3 cellular contexts compared by ENCODE assay signal in the genomic region with DNA sequence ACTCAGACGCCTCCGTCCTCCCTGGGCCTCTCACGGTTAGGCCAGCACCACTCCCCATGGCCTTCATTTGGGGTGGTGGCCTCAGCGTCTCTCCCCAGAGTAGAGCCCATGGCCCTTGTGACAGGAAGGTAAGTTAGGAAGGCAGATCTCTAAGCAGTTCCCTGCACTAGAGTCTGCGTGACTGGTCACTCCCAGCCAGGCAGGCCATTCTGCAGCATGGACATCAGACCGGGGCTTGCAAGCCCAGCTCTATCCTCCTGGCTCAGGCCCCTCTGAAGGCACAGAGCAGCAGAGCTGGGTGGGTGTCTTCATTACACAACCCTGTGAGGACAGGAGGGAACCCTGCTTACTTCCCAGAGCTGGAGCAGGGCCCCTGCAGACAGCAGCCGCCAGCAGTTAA.
TF ChIP-seq lines count a peak whose summit lies in the region.

No MANE protein-coding gene starts in this region.

TF ChIP-seq in GM23338, 12 proteins besides CTCF, POLR2A, EP300 and RAD21:
- TF ChIP-seq, protein P1, sequence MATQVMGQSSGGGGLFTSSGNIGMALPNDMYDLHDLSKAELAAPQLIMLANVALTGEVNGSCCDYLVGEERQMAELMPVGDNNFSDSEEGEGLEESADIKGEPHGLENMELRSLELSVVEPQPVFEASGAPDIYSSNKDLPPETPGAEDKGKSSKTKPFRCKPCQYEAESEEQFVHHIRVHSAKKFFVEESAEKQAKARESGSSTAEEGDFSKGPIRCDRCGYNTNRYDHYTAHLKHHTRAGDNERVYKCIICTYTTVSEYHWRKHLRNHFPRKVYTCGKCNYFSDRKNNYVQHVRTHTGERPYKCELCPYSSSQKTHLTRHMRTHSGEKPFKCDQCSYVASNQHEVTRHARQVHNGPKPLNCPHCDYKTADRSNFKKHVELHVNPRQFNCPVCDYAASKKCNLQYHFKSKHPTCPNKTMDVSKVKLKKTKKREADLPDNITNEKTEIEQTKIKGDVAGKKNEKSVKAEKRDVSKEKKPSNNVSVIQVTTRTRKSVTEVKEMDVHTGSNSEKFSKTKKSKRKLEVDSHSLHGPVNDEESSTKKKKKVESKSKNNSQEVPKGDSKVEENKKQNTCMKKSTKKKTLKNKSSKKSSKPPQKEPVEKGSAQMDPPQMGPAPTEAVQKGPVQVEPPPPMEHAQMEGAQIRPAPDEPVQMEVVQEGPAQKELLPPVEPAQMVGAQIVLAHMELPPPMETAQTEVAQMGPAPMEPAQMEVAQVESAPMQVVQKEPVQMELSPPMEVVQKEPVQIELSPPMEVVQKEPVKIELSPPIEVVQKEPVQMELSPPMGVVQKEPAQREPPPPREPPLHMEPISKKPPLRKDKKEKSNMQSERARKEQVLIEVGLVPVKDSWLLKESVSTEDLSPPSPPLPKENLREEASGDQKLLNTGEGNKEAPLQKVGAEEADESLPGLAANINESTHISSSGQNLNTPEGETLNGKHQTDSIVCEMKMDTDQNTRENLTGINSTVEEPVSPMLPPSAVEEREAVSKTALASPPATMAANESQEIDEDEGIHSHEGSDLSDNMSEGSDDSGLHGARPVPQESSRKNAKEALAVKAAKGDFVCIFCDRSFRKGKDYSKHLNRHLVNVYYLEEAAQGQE (IDR thresholded peaks at IDR 0.05; ENCODE audit: unreplicated experiment): no peak
- TF ChIP-seq ZNF331 (CRISPR knock-in tag; IDR thresholded peaks at IDR 0.05; ENCODE audit: low read depth): no peak
- no peak for TF ChIP-seq JUNB (IDR thresholded peaks at IDR 0.05; ENCODE audit: unreplicated experiment)
- no peak for TF ChIP-seq ZNF114 (CRISPR knock-in tag; IDR thresholded peaks at IDR 0.05)
- TF ChIP-seq EZH2 (IDR thresholded peaks at IDR 0.05; ENCODE audit: low read depth, unreplicated experiment): no peak
- no peak for TF ChIP-seq POLR2AphosphoS5 (IDR thresholded peaks at IDR 0.05; ENCODE audit: low read depth)

TF ChIP-seq in K562, 482 proteins besides CTCF, POLR2A, EP300 and RAD21:
- TF ChIP-seq, protein P2, sequence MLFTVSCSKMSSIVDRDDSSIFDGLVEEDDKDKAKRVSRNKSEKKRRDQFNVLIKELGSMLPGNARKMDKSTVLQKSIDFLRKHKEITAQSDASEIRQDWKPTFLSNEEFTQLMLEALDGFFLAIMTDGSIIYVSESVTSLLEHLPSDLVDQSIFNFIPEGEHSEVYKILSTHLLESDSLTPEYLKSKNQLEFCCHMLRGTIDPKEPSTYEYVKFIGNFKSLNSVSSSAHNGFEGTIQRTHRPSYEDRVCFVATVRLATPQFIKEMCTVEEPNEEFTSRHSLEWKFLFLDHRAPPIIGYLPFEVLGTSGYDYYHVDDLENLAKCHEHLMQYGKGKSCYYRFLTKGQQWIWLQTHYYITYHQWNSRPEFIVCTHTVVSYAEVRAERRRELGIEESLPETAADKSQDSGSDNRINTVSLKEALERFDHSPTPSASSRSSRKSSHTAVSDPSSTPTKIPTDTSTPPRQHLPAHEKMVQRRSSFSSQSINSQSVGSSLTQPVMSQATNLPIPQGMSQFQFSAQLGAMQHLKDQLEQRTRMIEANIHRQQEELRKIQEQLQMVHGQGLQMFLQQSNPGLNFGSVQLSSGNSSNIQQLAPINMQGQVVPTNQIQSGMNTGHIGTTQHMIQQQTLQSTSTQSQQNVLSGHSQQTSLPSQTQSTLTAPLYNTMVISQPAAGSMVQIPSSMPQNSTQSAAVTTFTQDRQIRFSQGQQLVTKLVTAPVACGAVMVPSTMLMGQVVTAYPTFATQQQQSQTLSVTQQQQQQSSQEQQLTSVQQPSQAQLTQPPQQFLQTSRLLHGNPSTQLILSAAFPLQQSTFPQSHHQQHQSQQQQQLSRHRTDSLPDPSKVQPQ (CRISPR knock-in tag; IDR thresholded peaks at IDR 0.05; ENCODE audit: borderline replicate concordance): no peak
- no peak for TF ChIP-seq ZNF354B (CRISPR knock-in tag; IDR thresholded peaks at IDR 0.05)
- no peak for TF ChIP-seq MTA3 (IDR thresholded peaks at IDR 0.05; ENCODE audit: borderline replicate concordance)
- TF ChIP-seq HDAC3 (IDR thresholded peaks at IDR 0.05; ENCODE audit: borderline replicate concordance, partially characterized antibody): no peak
- TF ChIP-seq, protein P3, sequence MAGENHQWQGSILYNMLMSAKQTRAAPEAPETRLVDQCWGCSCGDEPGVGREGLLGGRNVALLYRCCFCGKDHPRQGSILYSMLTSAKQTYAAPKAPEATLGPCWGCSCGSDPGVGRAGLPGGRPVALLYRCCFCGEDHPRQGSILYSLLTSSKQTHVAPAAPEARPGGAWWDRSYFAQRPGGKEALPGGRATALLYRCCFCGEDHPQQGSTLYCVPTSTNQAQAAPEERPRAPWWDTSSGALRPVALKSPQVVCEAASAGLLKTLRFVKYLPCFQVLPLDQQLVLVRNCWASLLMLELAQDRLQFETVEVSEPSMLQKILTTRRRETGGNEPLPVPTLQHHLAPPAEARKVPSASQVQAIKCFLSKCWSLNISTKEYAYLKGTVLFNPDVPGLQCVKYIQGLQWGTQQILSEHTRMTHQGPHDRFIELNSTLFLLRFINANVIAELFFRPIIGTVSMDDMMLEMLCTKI (IDR thresholded peaks at IDR 0.05; ENCODE audit: partially characterized antibody): no peak
- TF ChIP-seq, protein P4, sequence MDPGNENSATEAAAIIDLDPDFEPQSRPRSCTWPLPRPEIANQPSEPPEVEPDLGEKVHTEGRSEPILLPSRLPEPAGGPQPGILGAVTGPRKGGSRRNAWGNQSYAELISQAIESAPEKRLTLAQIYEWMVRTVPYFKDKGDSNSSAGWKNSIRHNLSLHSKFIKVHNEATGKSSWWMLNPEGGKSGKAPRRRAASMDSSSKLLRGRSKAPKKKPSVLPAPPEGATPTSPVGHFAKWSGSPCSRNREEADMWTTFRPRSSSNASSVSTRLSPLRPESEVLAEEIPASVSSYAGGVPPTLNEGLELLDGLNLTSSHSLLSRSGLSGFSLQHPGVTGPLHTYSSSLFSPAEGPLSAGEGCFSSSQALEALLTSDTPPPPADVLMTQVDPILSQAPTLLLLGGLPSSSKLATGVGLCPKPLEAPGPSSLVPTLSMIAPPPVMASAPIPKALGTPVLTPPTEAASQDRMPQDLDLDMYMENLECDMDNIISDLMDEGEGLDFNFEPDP (CRISPR knock-in tag; IDR thresholded peaks at IDR 0.05): no peak
- TF ChIP-seq, protein P5, sequence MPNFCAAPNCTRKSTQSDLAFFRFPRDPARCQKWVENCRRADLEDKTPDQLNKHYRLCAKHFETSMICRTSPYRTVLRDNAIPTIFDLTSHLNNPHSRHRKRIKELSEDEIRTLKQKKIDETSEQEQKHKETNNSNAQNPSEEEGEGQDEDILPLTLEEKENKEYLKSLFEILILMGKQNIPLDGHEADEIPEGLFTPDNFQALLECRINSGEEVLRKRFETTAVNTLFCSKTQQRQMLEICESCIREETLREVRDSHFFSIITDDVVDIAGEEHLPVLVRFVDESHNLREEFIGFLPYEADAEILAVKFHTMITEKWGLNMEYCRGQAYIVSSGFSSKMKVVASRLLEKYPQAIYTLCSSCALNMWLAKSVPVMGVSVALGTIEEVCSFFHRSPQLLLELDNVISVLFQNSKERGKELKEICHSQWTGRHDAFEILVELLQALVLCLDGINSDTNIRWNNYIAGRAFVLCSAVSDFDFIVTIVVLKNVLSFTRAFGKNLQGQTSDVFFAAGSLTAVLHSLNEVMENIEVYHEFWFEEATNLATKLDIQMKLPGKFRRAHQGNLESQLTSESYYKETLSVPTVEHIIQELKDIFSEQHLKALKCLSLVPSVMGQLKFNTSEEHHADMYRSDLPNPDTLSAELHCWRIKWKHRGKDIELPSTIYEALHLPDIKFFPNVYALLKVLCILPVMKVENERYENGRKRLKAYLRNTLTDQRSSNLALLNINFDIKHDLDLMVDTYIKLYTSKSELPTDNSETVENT (CRISPR knock-in tag; IDR thresholded peaks at IDR 0.05): no peak
- TF ChIP-seq ZNF23 (CRISPR knock-in tag; IDR thresholded peaks at IDR 0.05): no peak
- no peak for TF ChIP-seq ZNF133 (CRISPR knock-in tag; IDR thresholded peaks at IDR 0.05)
- TF ChIP-seq ETV1 (tag; conservative IDR thresholded peaks at IDR 0.05; ENCODE audit: low read depth): no peak

TF ChIP-seq in HepG2, 621 proteins besides CTCF, POLR2A, EP300 and RAD21 (continues in another document):
- TF ChIP-seq, protein P6, sequence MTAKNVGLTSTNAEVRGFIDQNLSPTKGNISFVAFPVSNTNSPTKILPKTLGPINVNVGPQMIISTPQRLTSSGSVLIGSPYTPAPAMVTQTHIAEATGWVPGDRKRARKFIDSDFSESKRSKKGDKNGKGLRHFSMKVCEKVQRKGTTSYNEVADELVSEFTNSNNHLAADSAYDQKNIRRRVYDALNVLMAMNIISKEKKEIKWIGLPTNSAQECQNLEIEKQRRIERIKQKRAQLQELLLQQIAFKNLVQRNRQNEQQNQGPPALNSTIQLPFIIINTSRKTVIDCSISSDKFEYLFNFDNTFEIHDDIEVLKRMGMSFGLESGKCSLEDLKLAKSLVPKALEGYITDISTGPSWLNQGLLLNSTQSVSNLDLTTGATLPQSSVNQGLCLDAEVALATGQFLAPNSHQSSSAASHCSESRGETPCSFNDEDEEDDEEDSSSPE (CRISPR knock-in tag; IDR thresholded peaks at IDR 0.05): no peak
- TF ChIP-seq, protein P7, sequence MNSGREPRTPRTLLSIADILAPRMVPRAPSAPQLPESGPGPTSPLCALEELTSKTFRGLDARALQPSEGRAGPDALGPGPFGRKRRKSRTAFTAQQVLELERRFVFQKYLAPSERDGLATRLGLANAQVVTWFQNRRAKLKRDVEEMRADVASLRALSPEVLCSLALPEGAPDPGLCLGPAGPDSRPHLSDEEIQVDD (CRISPR knock-in tag; IDR thresholded peaks at IDR 0.05; ENCODE audit: borderline replicate concordance): no peak
- no peak for TF ChIP-seq XBP1 (CRISPR knock-in tag; IDR thresholded peaks at IDR 0.05)
- TF ChIP-seq ZNF224 (CRISPR knock-in tag; IDR thresholded peaks at IDR 0.05): no peak
- TF ChIP-seq, protein P8, sequence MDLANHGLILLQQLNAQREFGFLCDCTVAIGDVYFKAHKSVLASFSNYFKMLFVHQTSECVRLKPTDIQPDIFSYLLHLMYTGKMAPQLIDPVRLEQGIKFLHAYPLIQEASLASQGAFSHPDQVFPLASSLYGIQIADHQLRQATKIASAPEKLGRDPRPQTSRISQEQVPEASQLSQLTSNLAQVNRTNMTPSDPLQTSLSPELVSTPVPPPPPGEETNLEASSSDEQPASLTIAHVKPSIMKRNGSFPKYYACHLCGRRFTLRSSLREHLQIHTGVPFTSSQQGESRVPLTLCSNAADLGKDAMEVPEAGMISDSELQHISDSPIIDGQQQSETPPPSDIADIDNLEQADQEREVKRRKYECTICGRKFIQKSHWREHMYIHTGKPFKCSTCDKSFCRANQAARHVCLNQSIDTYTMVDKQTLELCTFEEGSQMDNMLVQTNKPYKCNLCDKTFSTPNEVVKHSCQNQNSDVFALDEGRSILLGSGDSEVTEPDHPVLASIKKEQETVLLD (CRISPR knock-in tag; IDR thresholded peaks at IDR 0.05; ENCODE audit: low read depth): no peak
- TF ChIP-seq NR2F2 (IDR thresholded peaks at IDR 0.05; ENCODE audit: borderline replicate concordance, low read depth): no peak
- TF ChIP-seq SMAD1 (CRISPR knock-in tag; IDR thresholded peaks at IDR 0.05; ENCODE audit: borderline replicate concordance, low read depth): no peak
- no peak for TF ChIP-seq ZNF160 (CRISPR knock-in tag; IDR thresholded peaks at IDR 0.05)
- no peak for TF ChIP-seq NFE2L2 (IDR thresholded peaks at IDR 0.05; ENCODE audit: low read length)
- no peak for TF ChIP-seq SOX13 (IDR thresholded peaks at IDR 0.05)
- no peak for TF ChIP-seq SOX13 (CRISPR knock-in tag; conservative IDR thresholded peaks at IDR 0.05 in 1 of 2, IDR thresholded peaks at IDR 0.05 in 1 of 2)
- TF ChIP-seq, protein P9, sequence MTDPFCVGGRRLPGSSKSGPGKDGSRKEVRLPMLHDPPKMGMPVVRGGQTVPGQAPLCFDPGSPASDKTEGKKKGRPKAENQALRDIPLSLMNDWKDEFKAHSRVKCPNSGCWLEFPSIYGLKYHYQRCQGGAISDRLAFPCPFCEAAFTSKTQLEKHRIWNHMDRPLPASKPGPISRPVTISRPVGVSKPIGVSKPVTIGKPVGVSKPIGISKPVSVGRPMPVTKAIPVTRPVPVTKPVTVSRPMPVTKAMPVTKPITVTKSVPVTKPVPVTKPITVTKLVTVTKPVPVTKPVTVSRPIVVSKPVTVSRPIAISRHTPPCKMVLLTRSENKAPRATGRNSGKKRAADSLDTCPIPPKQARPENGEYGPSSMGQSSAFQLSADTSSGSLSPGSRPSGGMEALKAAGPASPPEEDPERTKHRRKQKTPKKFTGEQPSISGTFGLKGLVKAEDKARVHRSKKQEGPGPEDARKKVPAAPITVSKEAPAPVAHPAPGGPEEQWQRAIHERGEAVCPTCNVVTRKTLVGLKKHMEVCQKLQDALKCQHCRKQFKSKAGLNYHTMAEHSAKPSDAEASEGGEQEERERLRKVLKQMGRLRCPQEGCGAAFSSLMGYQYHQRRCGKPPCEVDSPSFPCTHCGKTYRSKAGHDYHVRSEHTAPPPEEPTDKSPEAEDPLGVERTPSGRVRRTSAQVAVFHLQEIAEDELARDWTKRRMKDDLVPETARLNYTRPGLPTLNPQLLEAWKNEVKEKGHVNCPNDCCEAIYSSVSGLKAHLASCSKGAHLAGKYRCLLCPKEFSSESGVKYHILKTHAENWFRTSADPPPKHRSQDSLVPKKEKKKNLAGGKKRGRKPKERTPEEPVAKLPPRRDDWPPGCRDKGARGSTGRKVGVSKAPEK (CRISPR knock-in tag; IDR thresholded peaks at IDR 0.05; ENCODE audit: borderline replicate concordance): no peak
- no peak for TF ChIP-seq ISX (CRISPR knock-in tag; conservative IDR thresholded peaks at IDR 0.05)
- TF ChIP-seq HES4 (CRISPR knock-in tag; IDR thresholded peaks at IDR 0.05; ENCODE audit: borderline replicate concordance): no peak
- no peak for TF ChIP-seq PHB2 (IDR thresholded peaks at IDR 0.05; ENCODE audit: partially characterized antibody)
